ENCODE assay signal across 8 cellular contexts in genomic region chr12:32897276-32897615, GRCh38. TPM values are rescaled to one million over a fixed set of nuclear protein-coding genes. Genes with fewer than 3 reads are reported as not detected.
DNase-seq lines count a peak whose midpoint lies in the region; ATAC-seq and TF ChIP-seq lines count a peak whose summit lies in the region.

No MANE protein-coding gene starts in this region.

- no peak overlapping the region for H4K8ac ChIP-seq in IMR-90 (ENCODE audit: low read depth in 2 of 2, low read length in 2 of 2)

- intact Hi-C loops in IMR-90 (cut with micrococcal nuclease) = no loop called here
- intact Hi-C loops in dendritic cell treated with granulocyte-macrophage colony-stimulating factor and Interleukin-4, amounts not matched to agents 40 ng/mL and 50 ng/mL, for 4 days (cut with micrococcal nuclease) = no loop called here

- H4K20me1 ChIP-seq in IMR-90 (ENCODE audit: insufficient read depth, low read length) = no peaks in the 10 kb centered on the region

- no peak overlapping the region for H4K91ac ChIP-seq in IMR-90 (ENCODE audit: insufficient read depth, low read depth, low read length)

- no peak for TF ChIP-seq POLR2A in IMR-90 (IDR thresholded peaks at IDR 0.05; ENCODE audit: low read depth, low read length)

- in situ Hi-C loops in IMR-90 (cut with MboI; ENCODE audit: low sequenced_read_pairs) = no loop called here

- WGBS in IMR-90 (ENCODE audit: extremely low coverage in 2 of 2, insufficient read length in 1 of 2), 2 experiments = 20% methylated on average over 1 of the region's 6 CpGs; no CpG with 5 or more reads in 1 of the 2 experiments

- dilution Hi-C loops in IMR-90 (cut with HindIII; ENCODE audit: low sequenced_read_pairs, unreplicated experiment) = no loop called here

- no peak overlapping the region for H2AK5ac ChIP-seq in IMR-90 (ENCODE audit: low read depth, low read length)

- H3K23ac ChIP-seq in IMR-90 (ENCODE audit: low read depth, low read length) = no peak overlapping the region

- no peak for TF ChIP-seq RAD21 in IMR-90 (IDR thresholded peaks at IDR 0.05; ENCODE audit: low read length)

- H3K4me3 ChIP-seq in ACC112 (ENCODE audit: low read depth, low read length) = peak overlapping the region; percentile 79
- no peak overlapping the region for H3K4me3 ChIP-seq in IMR-90 (ENCODE audit: insufficient read depth, low read depth, low read length)

- H3K27me3 ChIP-seq in ACC112 (ENCODE audit: insufficient read depth, low read length) (peaks cover 14% of the 10 kb centered on the region), IMR-90 (ENCODE audit: control insufficient read depth, insufficient read depth, low read length) (peaks cover 18% of the 10 kb centered on the region)

- H3K4me1 Mint-ChIP-seq in dendritic cell treated with granulocyte-macrophage colony-stimulating factor and Interleukin-4, amounts not matched to agents 40 ng/mL and 50 ng/mL, for 4 days (ENCODE audit: low read depth) = peaks cover 44% of the 10 kb centered on the region
- peaks cover 10 to 19% (median 18%) of the 10 kb centered on the region in 3 donors for H3K4me1 Mint-ChIP-seq in naive B cell

- H3K27ac ChIP-seq in ACC112 (ENCODE audit: low read depth, low read length) = no peak overlapping the region
- H3K27ac ChIP-seq in IMR-90 (ENCODE audit: insufficient read depth, low read length) = no peak overlapping the region

- peaks cover 2% of the 10 kb centered on the region; the same call in 1 of the 2 replicates for H3K9me3 ChIP-seq in IMR-90 (ENCODE audit: control insufficient read depth, insufficient read depth, low read length)

- peaks cover 22% of the 10 kb centered on the region for H3K27me3 Mint-ChIP-seq in dendritic cell treated with granulocyte-macrophage colony-stimulating factor and Interleukin-4, amounts not matched to agents 40 ng/mL and 50 ng/mL, for 4 days
- H3K27me3 Mint-ChIP-seq in naive B cell = peaks cover 50 to 67% (median 51%) of the 10 kb centered on the region in 3 donors

- peaks cover 8% of the 10 kb centered on the region for H3K79me2 ChIP-seq in ACC112 (ENCODE audit: control insufficient read depth, insufficient read depth, low read length, unreplicated experiment)

- H3K56ac ChIP-seq in IMR-90 (ENCODE audit: extremely low read depth, insufficient read depth, low read length) = no peak overlapping the region

- H4K5ac ChIP-seq in IMR-90 (ENCODE audit: low read depth, low read length) = no peak overlapping the region

- no peak overlapping the region for H3K18ac ChIP-seq in IMR-90 (ENCODE audit: low read depth, low read length)

- H2BK120ac ChIP-seq in IMR-90 (ENCODE audit: low read depth, low read length) = no peak overlapping the region

- CTCF ChIA-PET in IMR-90 (lab: Yijun Ruan, JAX) = no interaction called here

- H3K4me3 Mint-ChIP-seq in dendritic cell treated with granulocyte-macrophage colony-stimulating factor and Interleukin-4, amounts not matched to agents 40 ng/mL and 50 ng/mL, for 4 days = peak overlapping the region; percentile 56
- H3K4me3 Mint-ChIP-seq in naive B cell = peak overlapping the region; percentile 69 to 87 (median 76)

- peak overlapping the region; percentile 71 for H2AFZ ChIP-seq in ACC112 (ENCODE audit: low read length, unreplicated experiment)
- H2AFZ ChIP-seq in IMR-90 (replicated peaks; ENCODE audit: low read length, poor library complexity) = peak overlapping the region; percentile 79

- no peaks in the 10 kb centered on the region for H3K36me3 Mint-ChIP-seq in dendritic cell treated with granulocyte-macrophage colony-stimulating factor and Interleukin-4, amounts not matched to agents 40 ng/mL and 50 ng/mL, for 4 days (ENCODE audit: low read depth)
- no peaks in the 10 kb centered on the region for H3K36me3 Mint-ChIP-seq in naive B cell

- peak overlapping the region; percentile 54; the same call in 1 of the 2 replicates for H3K4me2 ChIP-seq in IMR-90 (ENCODE audit: low read depth, low read length)

- H3K4me1 ChIP-seq in ACC112 (ENCODE audit: control insufficient read depth, insufficient read depth, low read length, unreplicated experiment) = peaks cover 31% of the 10 kb centered on the region
- no peaks in the 10 kb centered on the region for H3K4me1 ChIP-seq in IMR-90 (ENCODE audit: control insufficient read depth, insufficient read depth, low read length)

- H2BK20ac ChIP-seq in IMR-90 (ENCODE audit: low read depth, low read length) = no peak overlapping the region

- no peak for TF ChIP-seq CTCF in IMR-90 (conservative IDR thresholded peaks at IDR 0.05; ENCODE audit: low read depth, low read length)

- no peak overlapping the region for H3K9ac ChIP-seq in IMR-90 (ENCODE audit: low read depth, low read length)

- no peak overlapping the region for H3K4ac ChIP-seq in IMR-90 (ENCODE audit: low read depth, low read length)

- H2BK5ac ChIP-seq in IMR-90 (ENCODE audit: low read depth, low read length, poor library complexity, severe bottlenecking) = no peak overlapping the region

- BruUV-seq in IMR-90 (replicated peaks; lab: Mats Ljungman, UMichigan) = no TSS peak

- no peak overlapping the region for H3K14ac ChIP-seq in IMR-90 (replicated peaks; ENCODE audit: low read depth, low read length)

- H3K36me3 ChIP-seq in ACC112 (ENCODE audit: insufficient read depth, low read length) (no peaks in the 10 kb centered on the region), IMR-90 (ENCODE audit: control insufficient read depth, insufficient read depth, low read length) (no peaks in the 10 kb centered on the region)

- no peaks in the 10 kb centered on the region for H3K9me3 Mint-ChIP-seq in dendritic cell treated with granulocyte-macrophage colony-stimulating factor and Interleukin-4, amounts not matched to agents 40 ng/mL and 50 ng/mL, for 4 days
- H3K9me3 Mint-ChIP-seq in naive B cell = peaks cover 0 to 2% (median 0%) of the 10 kb centered on the region in 7 donors

- no peak for ATAC-seq in IMR-90 (ENCODE audit: low read depth)
- ATAC-seq in naive B cell (ENCODE audit: low read depth in 2 of 2) = no peak
- no peak for ATAC-seq in HG02938 (IDR thresholded peaks at IDR 0.05; ENCODE audit: unreplicated experiment)

- no peak overlapping the region for H3K27ac Mint-ChIP-seq in dendritic cell treated with granulocyte-macrophage colony-stimulating factor and Interleukin-4, amounts not matched to agents 40 ng/mL and 50 ng/mL, for 4 days
- H3K27ac Mint-ChIP-seq in naive B cell = peak overlapping the region in 1 of 6 donors; percentile 18

- DNase-seq in IMR-90 = no peak
- DNase-seq in naive B cell = no peak
- no peak for DNase-seq in COR-L47 (lab: John Stamatoyannopoulos, UW)
- no peak for DNase-seq in stimulated activated naive CD4-positive, alpha-beta T cell treated with Interleukin-2 at 50 U/mL for 16 hours (lab: John Stamatoyannopoulos, UW)
- DNase-seq in NCI-H446 (lab: John Stamatoyannopoulos, UW) = no peak

- no peak overlapping the region for H2AK9ac ChIP-seq in IMR-90 (replicated peaks; ENCODE audit: low read depth, low read length, poor library complexity)

- no peaks in the 10 kb centered on the region for H3K9me1 ChIP-seq in IMR-90 (ENCODE audit: insufficient read depth, low read length)

- no peaks in the 10 kb centered on the region for H3K79me1 ChIP-seq in IMR-90 (ENCODE audit: low read depth in 1 of 2, low read length in 2 of 2)

- no peak overlapping the region for H2BK15ac ChIP-seq in IMR-90 (ENCODE audit: low read depth, low read length)

- POLR2A ChIA-PET in IMR-90 (lab: Charles Lee; ENCODE audit: unreplicated experiment) = no interaction called here

TF ChIP-seq in IMR-90, 13 proteins besides CTCF, POLR2A, EP300 and RAD21:
- TF ChIP-seq, protein P1, sequence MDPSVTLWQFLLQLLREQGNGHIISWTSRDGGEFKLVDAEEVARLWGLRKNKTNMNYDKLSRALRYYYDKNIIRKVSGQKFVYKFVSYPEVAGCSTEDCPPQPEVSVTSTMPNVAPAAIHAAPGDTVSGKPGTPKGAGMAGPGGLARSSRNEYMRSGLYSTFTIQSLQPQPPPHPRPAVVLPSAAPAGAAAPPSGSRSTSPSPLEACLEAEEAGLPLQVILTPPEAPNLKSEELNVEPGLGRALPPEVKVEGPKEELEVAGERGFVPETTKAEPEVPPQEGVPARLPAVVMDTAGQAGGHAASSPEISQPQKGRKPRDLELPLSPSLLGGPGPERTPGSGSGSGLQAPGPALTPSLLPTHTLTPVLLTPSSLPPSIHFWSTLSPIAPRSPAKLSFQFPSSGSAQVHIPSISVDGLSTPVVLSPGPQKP (IDR thresholded peaks at IDR 0.05; ENCODE audit: borderline replicate concordance, low read depth, low read length) = no peak
- TF ChIP-seq USF2 (IDR thresholded peaks at IDR 0.05; ENCODE audit: low read depth, low read length) (no peak), CEBPB (IDR thresholded peaks at IDR 0.05; ENCODE audit: low read depth, low read length) (no peak)

RNA-seq across cellular contexts. Expression of gene PKP2, which starts 0.7 kb away (rescaled TPM):
- 0.18 and 0.28 TPM in 2 replicates for total RNA-seq in IMR-90 (2012; rRNA removed)
- polyA plus RNA-seq in IMR-90 (2012; rRNA removed) (0.10 and 0.11 TPM in 2 replicates), naive B cell (ENCODE audit: low read depth in 6 of 6) (not detected)
- polyA plus RNA-seq in IMR-90 (2012; cell fraction: cytosol; rRNA removed) = 0.06 and 0.09 TPM in 2 replicates
- polyA plus RNA-seq in IMR-90 (2012; cell fraction: nucleus; rRNA removed; ENCODE audit: low replicate concordance) = 0.07 and 0.10 TPM in 2 replicates
